In genomic region chr6:27146456-27146705, GRCh38 we compare ENCODE assay signal across 2 cellular contexts.
TF ChIP-seq lines count a peak whose summit lies in the region.

No MANE protein-coding gene starts in this region.

TF ChIP-seq in GM12891, 5 proteins besides CTCF, POLR2A, EP300 and RAD21:
- 0 out of 2 replicates have a peak, but pooled peaks have one; percentile 85 for TF ChIP-seq POLR2AphosphoS5 (IDR thresholded peaks at IDR 0.05; ENCODE audit: low read depth, low read length)

TF ChIP-seq in H1, 55 proteins besides CTCF, POLR2A, EP300 and RAD21:
- TF ChIP-seq SIN3A (conservative IDR thresholded peaks at IDR 0.05 in 1 of 2, IDR thresholded peaks at IDR 0.05 in 1 of 2; ENCODE audit: low read depth in 1 of 2, low read length in 2 of 2) (peak in 1 of 2 experiments; percentile 66; a peak in 1 of 4 replicates), TAF7 (optimal IDR thresholded peaks at IDR 0.05; ENCODE audit: borderline replicate concordance, low read depth, low read length) (peak; percentile 77), TAF1 (IDR thresholded peaks at IDR 0.05; ENCODE audit: low read depth, low read length) (0 out of 2 replicates have a peak, but pooled peaks have one; percentile 16), POLR2AphosphoS5 (IDR thresholded peaks at IDR 0.05; ENCODE audit: low read depth, low read length) (0 out of 2 replicates have a peak, but pooled peaks have one; percentile 57), USF2 (IDR thresholded peaks at IDR 0.05; ENCODE audit: low read length) (0 out of 2 replicates have a peak, but pooled peaks have one; percentile 26)
